1 cellular context compared by ENCODE assay signal in the genomic region with DNA sequence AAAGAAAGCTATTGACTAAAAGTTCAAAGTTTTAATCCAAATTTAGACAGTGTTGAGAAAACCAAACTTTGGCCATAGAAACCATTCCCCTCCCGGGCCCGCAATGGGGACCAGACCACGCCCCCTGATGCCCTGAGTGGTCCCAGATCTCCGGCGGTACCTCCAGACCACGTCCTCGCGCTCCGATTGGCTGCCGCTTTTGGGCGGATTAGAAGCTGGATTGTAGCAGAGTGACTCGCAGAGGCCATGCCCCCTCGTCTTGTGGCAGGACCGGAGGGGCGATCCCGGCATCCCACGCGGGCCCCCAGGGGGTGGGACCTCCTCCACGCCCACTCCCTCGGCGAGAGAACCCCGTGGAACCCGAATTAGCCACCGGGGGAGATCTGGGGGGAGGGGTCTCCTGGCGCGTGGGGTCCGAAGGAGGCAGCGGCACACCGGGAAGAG.
TF ChIP-seq lines count a peak whose summit lies in the region.

No MANE protein-coding gene starts in this region.

TF ChIP-seq in GM12878, 131 proteins besides CTCF, POLR2A, EP300 and RAD21 (continued from another document):
- TF ChIP-seq IRF3 (IDR thresholded peaks at IDR 0.05) (no peak), RELB (IDR thresholded peaks at IDR 0.05; ENCODE audit: low read depth) (no peak), KAT2A (conservative IDR thresholded peaks at IDR 0.05; ENCODE audit: control insufficient read depth, low read depth, low read length) (no peak), STAT1 (conservative IDR thresholded peaks at IDR 0.05) (no peak), NR2F1 (conservative IDR thresholded peaks at IDR 0.05) (peak; percentile 49; the same call in 1 of the 2 replicates), ZBTB33 (IDR thresholded peaks at IDR 0.05) (no peak), MEF2B (IDR thresholded peaks at IDR 0.05; ENCODE audit: partially characterized antibody, poor library complexity, severe bottlenecking) (peak; percentile 50), MAX (IDR thresholded peaks at IDR 0.05; ENCODE audit: low read depth, low read length) (no peak), MYB (IDR thresholded peaks at IDR 0.05; ENCODE audit: borderline replicate concordance, low read depth, low read length) (no peak), RCOR1 (conservative IDR thresholded peaks at IDR 0.05; ENCODE audit: low read depth, low read length) (no peak), SMC3 (IDR thresholded peaks at IDR 0.05; ENCODE audit: borderline replicate concordance, low read length) (no peak), EED (IDR thresholded peaks at IDR 0.05; ENCODE audit: low read depth) (no peak), ZNF207 (IDR thresholded peaks at IDR 0.05; ENCODE audit: borderline replicate concordance) (no peak), HDGF (IDR thresholded peaks at IDR 0.05) (peak; percentile 78; the same call in 1 of the 2 replicates), TCF3 (IDR thresholded peaks at IDR 0.05; ENCODE audit: borderline replicate concordance, insufficient read depth, low read depth, low read length) (no peak), FOXK2 (IDR thresholded peaks at IDR 0.05) (no peak), CEBPB (IDR thresholded peaks at IDR 0.05; ENCODE audit: borderline replicate concordance in 1 of 2, low read depth in 2 of 2, low read length in 2 of 2) (no peak), ZSCAN29 (IDR thresholded peaks at IDR 0.05) (no peak), RFX5 (IDR thresholded peaks at IDR 0.05; ENCODE audit: low read depth, low read length) (peak; percentile 79; the same call in 1 of the 2 replicates), ZNF687 (IDR thresholded peaks at IDR 0.05) (no peak), SREBF1 (IDR thresholded peaks at IDR 0.05; ENCODE audit: low read length) (no peak), SPI1 (IDR thresholded peaks at IDR 0.05; ENCODE audit: borderline replicate concordance, insufficient read depth, low read depth, low read length) (no peak), FOS (IDR thresholded peaks at IDR 0.05; ENCODE audit: borderline replicate concordance, extremely low read depth, insufficient read length) (no peak), HDAC2 (IDR thresholded peaks at IDR 0.05) (no peak), CHD4 (IDR thresholded peaks at IDR 0.05) (no peak), BCL11A (IDR thresholded peaks at IDR 0.05; ENCODE audit: low read depth, low read length) (no peak), MYC (IDR thresholded peaks at IDR 0.05; ENCODE audit: insufficient read depth, insufficient read length, insufficient replicate concordance, low read length, severe bottlenecking) (no peak), ZBTB4 (CRISPR knock-in tag; IDR thresholded peaks at IDR 0.05) (no peak), BHLHE40 (IDR thresholded peaks at IDR 0.05; ENCODE audit: borderline replicate concordance in 1 of 2, low read depth in 2 of 2, low read length in 1 of 2) (no peak), NFXL1 (IDR thresholded peaks at IDR 0.05; ENCODE audit: borderline replicate concordance) (no peak)
- TF ChIP-seq, protein P1, sequence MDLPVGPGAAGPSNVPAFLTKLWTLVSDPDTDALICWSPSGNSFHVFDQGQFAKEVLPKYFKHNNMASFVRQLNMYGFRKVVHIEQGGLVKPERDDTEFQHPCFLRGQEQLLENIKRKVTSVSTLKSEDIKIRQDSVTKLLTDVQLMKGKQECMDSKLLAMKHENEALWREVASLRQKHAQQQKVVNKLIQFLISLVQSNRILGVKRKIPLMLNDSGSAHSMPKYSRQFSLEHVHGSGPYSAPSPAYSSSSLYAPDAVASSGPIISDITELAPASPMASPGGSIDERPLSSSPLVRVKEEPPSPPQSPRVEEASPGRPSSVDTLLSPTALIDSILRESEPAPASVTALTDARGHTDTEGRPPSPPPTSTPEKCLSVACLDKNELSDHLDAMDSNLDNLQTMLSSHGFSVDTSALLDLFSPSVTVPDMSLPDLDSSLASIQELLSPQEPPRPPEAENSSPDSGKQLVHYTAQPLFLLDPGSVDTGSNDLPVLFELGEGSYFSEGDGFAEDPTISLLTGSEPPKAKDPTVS (IDR thresholded peaks at IDR 0.05; ENCODE audit: low read depth, low read length), result no peak
